30 cellular contexts compared by ENCODE assay signal in the genomic region with DNA sequence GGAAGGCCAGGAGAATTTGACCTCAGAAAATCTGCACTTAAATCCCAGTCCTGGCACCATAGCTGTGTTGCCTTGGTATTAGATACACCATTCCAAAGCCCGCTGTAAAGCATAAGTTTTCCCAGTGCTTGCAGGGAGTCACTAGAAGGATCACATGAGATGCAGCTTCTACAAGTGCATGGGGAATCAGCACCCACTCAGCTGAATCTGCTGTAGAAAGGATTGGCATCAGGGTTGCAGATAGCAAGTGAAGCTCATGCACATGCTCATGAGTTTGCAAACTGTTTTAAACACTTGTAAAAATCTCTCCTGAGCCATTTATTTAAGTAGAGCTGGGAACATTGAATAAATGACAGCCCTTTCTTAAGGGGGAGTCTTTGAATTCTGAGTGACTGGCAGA.
"Had no signal": no experiment of that assay in that cellular context is flagged by ENCODE, and none has a peak within 500 bp of the region (broad histone marks: within the 10 kb centered on the region; RNA-seq: fewer than 3 reads in every experiment).

No MANE protein-coding gene starts in this region.

- H3K36me3 Mint-ChIP-seq: naive thymus-derived CD8-positive, alpha-beta T cell; natural killer cell treated with Interleukin-12 subunit alpha and Interleukin-12 subunit beta and Interleukin-15 and Interleukin-18, amount 100 ng/mL, for 72 hours; neural progenitor cell; stimulated activated effector memory CD8-positive, alpha-beta T cell treated with anti-CD3 and anti-CD28 coated beads, Interleukin-12 subunit alpha, Interleukin-12 subunit beta, amount 100 ng/mL, for 72 hours; stimulated activated naive B cell treated with anti-CD40 and anti-IgM and Interleukin-4, amounts not matched to agents 10 μg/mL and 1 μg/mL and 100 μg/mL, for 72 hours had no signal

- H3K9ac ChIP-seq: neural progenitor cell, parathyroid adenoma had no signal

- H3K4me1 ChIP-seq: neural progenitor cell, parathyroid adenoma, right lobe of liver, sigmoid colon, stomach, tibial nerve, upper lobe of left lung, vagina had no signal

- H3K36me3 ChIP-seq: neural progenitor cell, ovary, right lobe of liver, sigmoid colon, stomach, thoracic aorta, thyroid gland, tibial nerve, upper lobe of left lung, vagina had no signal

- H3K27me3 ChIP-seq: neural progenitor cell, ovary, right lobe of liver, sigmoid colon, thyroid gland, tibial nerve, upper lobe of left lung, vagina had no signal

- H3K27ac Mint-ChIP-seq: naive thymus-derived CD8-positive, alpha-beta T cell; natural killer cell treated with Interleukin-12 subunit alpha and Interleukin-12 subunit beta and Interleukin-15 and Interleukin-18, amount 100 ng/mL, for 72 hours; nephron progenitor cell; neural progenitor cell; progenitor cell of endocrine pancreas; stimulated activated effector memory CD8-positive, alpha-beta T cell treated with anti-CD3 and anti-CD28 coated beads, Interleukin-12 subunit alpha, Interleukin-12 subunit beta, amount 100 ng/mL, for 72 hours; stimulated activated naive B cell treated with anti-CD40 and anti-IgM and Interleukin-4, amounts not matched to agents 10 μg/mL and 1 μg/mL and 100 μg/mL, for 72 hours; stimulated activated naive CD8-positive, alpha-beta T cell treated with anti-CD3 and anti-CD28 coated beads, Interleukin-15, Interleukin-2, amounts not matched to agents 100 ng/mL and 50 ng/mL, for 24 hours had no signal

- H3K4me3 Mint-ChIP-seq: naive thymus-derived CD8-positive, alpha-beta T cell; natural killer cell treated with Interleukin-12 subunit alpha and Interleukin-12 subunit beta and Interleukin-15 and Interleukin-18, amount 100 ng/mL, for 72 hours; nephron progenitor cell; neural progenitor cell; stimulated activated effector memory CD8-positive, alpha-beta T cell treated with anti-CD3 and anti-CD28 coated beads, Interleukin-12 subunit alpha, Interleukin-12 subunit beta, amount 100 ng/mL, for 72 hours; stimulated activated naive B cell treated with anti-CD40 and anti-IgM and Interleukin-4, amounts not matched to agents 10 μg/mL and 1 μg/mL and 100 μg/mL, for 72 hours; stimulated activated naive CD8-positive, alpha-beta T cell treated with anti-CD3 and anti-CD28 coated beads, Interleukin-15, Interleukin-2, amounts not matched to agents 100 ng/mL and 50 ng/mL, for 24 hours had no signal

- H3K4me1 Mint-ChIP-seq: naive thymus-derived CD8-positive, alpha-beta T cell; neural progenitor cell; stimulated activated effector memory CD8-positive, alpha-beta T cell treated with anti-CD3 and anti-CD28 coated beads, Interleukin-12 subunit alpha, Interleukin-12 subunit beta, amount 100 ng/mL, for 72 hours; stimulated activated naive B cell treated with anti-CD40 and anti-IgM and Interleukin-4, amounts not matched to agents 10 μg/mL and 1 μg/mL and 100 μg/mL, for 72 hours had no signal

- H3K27ac ChIP-seq: neural progenitor cell, ovary, parathyroid adenoma, psoas muscle, right lobe of liver, sigmoid colon, stomach, thoracic aorta, tibial nerve, upper lobe of left lung, vagina had no signal

- H2AFZ ChIP-seq: neural progenitor cell, parathyroid adenoma had no signal

- H3K27me3 Mint-ChIP-seq: progenitor cell of endocrine pancreas had no signal

- H3K4me2 ChIP-seq: neural progenitor cell had no signal

- H3K4me3 ChIP-seq: neural progenitor cell, ovary, psoas muscle, right lobe of liver, sigmoid colon, stomach, thoracic aorta, thyroid gland, tibial nerve, upper lobe of left lung, vagina had no signal

- H3K9me3 ChIP-seq: ovary, psoas muscle, right lobe of liver, sigmoid colon, stomach, thoracic aorta, thyroid gland, tibial nerve, upper lobe of left lung, vagina had no signal

- DNase-seq: naive thymus-derived CD8-positive, alpha-beta T cell; nephron progenitor cell; occipital lobe; ovary; posterior cingulate gyrus; psoas muscle; retina; right cardiac atrium; right lobe of liver; sigmoid colon; small intestine; stimulated activated CD4-positive, alpha-beta T cell treated with anti-CD3 and anti-CD28 coated beads, Interleukin-15, amount 100 ng/mL, for 24 hours; stimulated activated CD4-positive, alpha-beta T cell treated with anti-CD3 and anti-CD28 coated beads, Interleukin-2, amount 100 ng/mL, for 24 hours; stimulated activated CD4-positive, alpha-beta T cell treated with anti-CD3 and anti-CD28 coated beads, Interleukin-2, amount 100 ng/mL, for 48 hours; stimulated activated CD4-positive, alpha-beta T cell treated with anti-CD3 and anti-CD28 coated beads, Interleukin-4, amount 100 ng/mL, for 24 hours; stimulated activated naive B cell treated with anti-CD40 and anti-IgM and Interleukin-4, amounts not matched to agents 10 μg/mL and 1 μg/mL and 100 μg/mL, for 72 hours; stimulated activated naive CD4-positive, alpha-beta T cell treated with Interleukin-2 at 50 U/mL for 16 hours; stomach; trophoblast cell; upper lobe of left lung had no signal

- ATAC-seq: naive thymus-derived CD8-positive, alpha-beta T cell; natural killer cell treated with Interleukin-12 subunit alpha and Interleukin-12 subunit beta and Interleukin-15 and Interleukin-18, amount 100 ng/mL, for 72 hours; right cardiac atrium; right lobe of liver; stimulated activated effector memory CD8-positive, alpha-beta T cell treated with anti-CD3 and anti-CD28 coated beads, Interleukin-12 subunit alpha, Interleukin-12 subunit beta, amount 100 ng/mL, for 72 hours; stimulated activated naive B cell treated with anti-CD40 and anti-IgM and Interleukin-4, amounts not matched to agents 10 μg/mL and 1 μg/mL and 100 μg/mL, for 72 hours had no signal

- H3K79me2 ChIP-seq: parathyroid adenoma had no signal

- H3K9me3 Mint-ChIP-seq: naive thymus-derived CD8-positive, alpha-beta T cell; natural killer cell treated with Interleukin-12 subunit alpha and Interleukin-12 subunit beta and Interleukin-15 and Interleukin-18, amount 100 ng/mL, for 72 hours; nephron progenitor cell; neural progenitor cell; stimulated activated effector memory CD8-positive, alpha-beta T cell treated with anti-CD3 and anti-CD28 coated beads, Interleukin-12 subunit alpha, Interleukin-12 subunit beta, amount 100 ng/mL, for 72 hours; stimulated activated naive CD8-positive, alpha-beta T cell treated with anti-CD3 and anti-CD28 coated beads, Interleukin-15, Interleukin-2, amounts not matched to agents 100 ng/mL and 50 ng/mL, for 24 hours had no signal
